1 cellular context compared by ENCODE assay signal in the genomic region with DNA sequence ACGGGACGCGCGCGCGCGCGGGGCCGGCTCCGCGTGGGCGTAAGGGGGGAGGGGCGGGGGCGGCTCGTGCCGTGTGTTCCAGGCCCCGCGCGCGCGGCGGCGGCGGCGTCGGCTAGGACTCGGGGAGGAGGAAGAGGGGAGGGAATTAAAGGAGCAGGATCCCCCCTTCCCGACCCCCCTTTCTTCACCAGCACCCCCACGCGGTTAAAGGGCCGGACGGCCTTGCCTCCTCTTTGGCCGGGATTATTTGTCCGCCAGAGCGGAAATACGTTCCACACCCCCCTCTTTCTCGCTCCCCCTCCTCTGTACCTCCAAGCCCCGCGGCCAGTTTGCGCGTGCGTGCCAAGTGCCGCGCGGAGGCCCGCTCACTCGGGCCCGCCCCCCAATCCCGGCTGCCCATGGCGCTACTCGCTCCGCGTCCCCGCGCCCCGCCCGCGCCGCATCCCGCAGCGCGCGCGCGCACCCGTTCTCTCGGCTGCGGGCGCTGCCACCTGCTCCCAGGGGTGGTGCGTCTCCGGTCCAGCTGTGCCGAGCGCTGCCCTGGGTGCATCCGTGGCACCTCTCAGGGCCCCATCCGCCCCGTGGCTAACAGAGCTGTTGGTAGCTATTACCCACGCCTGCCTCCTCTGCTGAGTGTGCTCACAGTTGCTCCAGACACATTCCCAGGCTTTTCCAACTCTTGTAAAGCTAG.
A peak's percentile ranks its signal among the peaks of the same experiment; 100 is the strongest.
TF ChIP-seq lines count a peak whose summit lies in the region.

A gene with protein sequence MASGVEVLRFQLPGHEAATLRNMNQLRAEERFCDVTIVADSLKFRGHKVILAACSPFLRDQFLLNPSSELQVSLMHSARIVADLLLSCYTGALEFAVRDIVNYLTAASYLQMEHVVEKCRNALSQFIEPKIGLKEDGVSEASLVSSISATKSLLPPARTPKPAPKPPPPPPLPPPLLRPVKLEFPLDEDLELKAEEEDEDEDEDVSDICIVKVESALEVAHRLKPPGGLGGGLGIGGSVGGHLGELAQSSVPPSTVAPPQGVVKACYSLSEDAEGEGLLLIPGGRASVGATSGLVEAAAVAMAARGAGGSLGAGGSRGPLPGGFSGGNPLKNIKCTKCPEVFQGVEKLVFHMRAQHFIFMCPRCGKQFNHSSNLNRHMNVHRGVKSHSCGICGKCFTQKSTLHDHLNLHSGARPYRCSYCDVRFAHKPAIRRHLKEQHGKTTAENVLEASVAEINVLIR (minus strand): TSS at position 134 of the 691 bp plus-strand sequence. CDS start 781 bp downstream, outside the sequence.

TF ChIP-seq in K562, 482 proteins besides CTCF, POLR2A, EP300 and RAD21 (continued from another document and continues in another):
- TF ChIP-seq, protein P1, sequence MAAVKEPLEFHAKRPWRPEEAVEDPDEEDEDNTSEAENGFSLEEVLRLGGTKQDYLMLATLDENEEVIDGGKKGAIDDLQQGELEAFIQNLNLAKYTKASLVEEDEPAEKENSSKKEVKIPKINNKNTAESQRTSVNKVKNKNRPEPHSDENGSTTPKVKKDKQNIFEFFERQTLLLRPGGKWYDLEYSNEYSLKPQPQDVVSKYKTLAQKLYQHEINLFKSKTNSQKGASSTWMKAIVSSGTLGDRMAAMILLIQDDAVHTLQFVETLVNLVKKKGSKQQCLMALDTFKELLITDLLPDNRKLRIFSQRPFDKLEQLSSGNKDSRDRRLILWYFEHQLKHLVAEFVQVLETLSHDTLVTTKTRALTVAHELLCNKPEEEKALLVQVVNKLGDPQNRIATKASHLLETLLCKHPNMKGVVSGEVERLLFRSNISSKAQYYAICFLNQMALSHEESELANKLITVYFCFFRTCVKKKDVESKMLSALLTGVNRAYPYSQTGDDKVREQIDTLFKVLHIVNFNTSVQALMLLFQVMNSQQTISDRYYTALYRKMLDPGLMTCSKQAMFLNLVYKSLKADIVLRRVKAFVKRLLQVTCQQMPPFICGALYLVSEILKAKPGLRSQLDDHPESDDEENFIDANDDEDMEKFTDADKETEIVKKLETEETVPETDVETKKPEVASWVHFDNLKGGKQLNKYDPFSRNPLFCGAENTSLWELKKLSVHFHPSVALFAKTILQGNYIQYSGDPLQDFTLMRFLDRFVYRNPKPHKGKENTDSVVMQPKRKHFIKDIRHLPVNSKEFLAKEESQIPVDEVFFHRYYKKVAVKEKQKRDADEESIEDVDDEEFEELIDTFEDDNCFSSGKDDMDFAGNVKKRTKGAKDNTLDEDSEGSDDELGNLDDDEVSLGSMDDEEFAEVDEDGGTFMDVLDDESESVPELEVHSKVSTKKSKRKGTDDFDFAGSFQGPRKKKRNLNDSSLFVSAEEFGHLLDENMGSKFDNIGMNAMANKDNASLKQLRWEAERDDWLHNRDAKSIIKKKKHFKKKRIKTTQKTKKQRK (IDR thresholded peaks at IDR 0.05; ENCODE audit: borderline replicate concordance, low read depth, low read length) = no peak
- no peak for TF ChIP-seq ZNF830 (CRISPR knock-in tag; IDR thresholded peaks at IDR 0.05)
- no peak for TF ChIP-seq ZNF699 (CRISPR knock-in tag; IDR thresholded peaks at IDR 0.05; ENCODE audit: insufficient replicate concordance)
- TF ChIP-seq POU5F1 (IDR thresholded peaks at IDR 0.05; ENCODE audit: borderline replicate concordance, low read depth, low read length, partially characterized antibody) = no peak
- no peak for TF ChIP-seq RBM34 (IDR thresholded peaks at IDR 0.05; ENCODE audit: borderline replicate concordance, insufficient read depth, low read length)
- no peak for TF ChIP-seq HMG20A (CRISPR knock-in tag; conservative IDR thresholded peaks at IDR 0.05)
- TF ChIP-seq, protein P2, sequence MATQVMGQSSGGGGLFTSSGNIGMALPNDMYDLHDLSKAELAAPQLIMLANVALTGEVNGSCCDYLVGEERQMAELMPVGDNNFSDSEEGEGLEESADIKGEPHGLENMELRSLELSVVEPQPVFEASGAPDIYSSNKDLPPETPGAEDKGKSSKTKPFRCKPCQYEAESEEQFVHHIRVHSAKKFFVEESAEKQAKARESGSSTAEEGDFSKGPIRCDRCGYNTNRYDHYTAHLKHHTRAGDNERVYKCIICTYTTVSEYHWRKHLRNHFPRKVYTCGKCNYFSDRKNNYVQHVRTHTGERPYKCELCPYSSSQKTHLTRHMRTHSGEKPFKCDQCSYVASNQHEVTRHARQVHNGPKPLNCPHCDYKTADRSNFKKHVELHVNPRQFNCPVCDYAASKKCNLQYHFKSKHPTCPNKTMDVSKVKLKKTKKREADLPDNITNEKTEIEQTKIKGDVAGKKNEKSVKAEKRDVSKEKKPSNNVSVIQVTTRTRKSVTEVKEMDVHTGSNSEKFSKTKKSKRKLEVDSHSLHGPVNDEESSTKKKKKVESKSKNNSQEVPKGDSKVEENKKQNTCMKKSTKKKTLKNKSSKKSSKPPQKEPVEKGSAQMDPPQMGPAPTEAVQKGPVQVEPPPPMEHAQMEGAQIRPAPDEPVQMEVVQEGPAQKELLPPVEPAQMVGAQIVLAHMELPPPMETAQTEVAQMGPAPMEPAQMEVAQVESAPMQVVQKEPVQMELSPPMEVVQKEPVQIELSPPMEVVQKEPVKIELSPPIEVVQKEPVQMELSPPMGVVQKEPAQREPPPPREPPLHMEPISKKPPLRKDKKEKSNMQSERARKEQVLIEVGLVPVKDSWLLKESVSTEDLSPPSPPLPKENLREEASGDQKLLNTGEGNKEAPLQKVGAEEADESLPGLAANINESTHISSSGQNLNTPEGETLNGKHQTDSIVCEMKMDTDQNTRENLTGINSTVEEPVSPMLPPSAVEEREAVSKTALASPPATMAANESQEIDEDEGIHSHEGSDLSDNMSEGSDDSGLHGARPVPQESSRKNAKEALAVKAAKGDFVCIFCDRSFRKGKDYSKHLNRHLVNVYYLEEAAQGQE (CRISPR knock-in tag; IDR thresholded peaks at IDR 0.05; ENCODE audit: low read depth) = peak; percentile 89; the same call in 1 of the 2 replicates
- TF ChIP-seq CBX5 (IDR thresholded peaks at IDR 0.05; ENCODE audit: borderline replicate concordance, low read depth) = no peak
- no peak for TF ChIP-seq PTRF (tag; IDR thresholded peaks at IDR 0.05)
- TF ChIP-seq ZNF121 (CRISPR knock-in tag; conservative IDR thresholded peaks at IDR 0.05) = no peak
- no peak for TF ChIP-seq TCF3 (CRISPR knock-in tag; IDR thresholded peaks at IDR 0.05)
- TF ChIP-seq ZBTB17 (CRISPR knock-in tag; IDR thresholded peaks at IDR 0.05) = peak; percentile 78; the same call in 1 of the 2 replicates
- TF ChIP-seq SRF (CRISPR knock-in tag; IDR thresholded peaks at IDR 0.05) = no peak
- TF ChIP-seq POLR3G (IDR thresholded peaks at IDR 0.05; ENCODE audit: extremely low read depth, insufficient read length, insufficient replicate concordance) = no peak
- TF ChIP-seq XRCC5 (IDR thresholded peaks at IDR 0.05; ENCODE audit: low read depth, low read length) = no peak
- TF ChIP-seq, protein P3, sequence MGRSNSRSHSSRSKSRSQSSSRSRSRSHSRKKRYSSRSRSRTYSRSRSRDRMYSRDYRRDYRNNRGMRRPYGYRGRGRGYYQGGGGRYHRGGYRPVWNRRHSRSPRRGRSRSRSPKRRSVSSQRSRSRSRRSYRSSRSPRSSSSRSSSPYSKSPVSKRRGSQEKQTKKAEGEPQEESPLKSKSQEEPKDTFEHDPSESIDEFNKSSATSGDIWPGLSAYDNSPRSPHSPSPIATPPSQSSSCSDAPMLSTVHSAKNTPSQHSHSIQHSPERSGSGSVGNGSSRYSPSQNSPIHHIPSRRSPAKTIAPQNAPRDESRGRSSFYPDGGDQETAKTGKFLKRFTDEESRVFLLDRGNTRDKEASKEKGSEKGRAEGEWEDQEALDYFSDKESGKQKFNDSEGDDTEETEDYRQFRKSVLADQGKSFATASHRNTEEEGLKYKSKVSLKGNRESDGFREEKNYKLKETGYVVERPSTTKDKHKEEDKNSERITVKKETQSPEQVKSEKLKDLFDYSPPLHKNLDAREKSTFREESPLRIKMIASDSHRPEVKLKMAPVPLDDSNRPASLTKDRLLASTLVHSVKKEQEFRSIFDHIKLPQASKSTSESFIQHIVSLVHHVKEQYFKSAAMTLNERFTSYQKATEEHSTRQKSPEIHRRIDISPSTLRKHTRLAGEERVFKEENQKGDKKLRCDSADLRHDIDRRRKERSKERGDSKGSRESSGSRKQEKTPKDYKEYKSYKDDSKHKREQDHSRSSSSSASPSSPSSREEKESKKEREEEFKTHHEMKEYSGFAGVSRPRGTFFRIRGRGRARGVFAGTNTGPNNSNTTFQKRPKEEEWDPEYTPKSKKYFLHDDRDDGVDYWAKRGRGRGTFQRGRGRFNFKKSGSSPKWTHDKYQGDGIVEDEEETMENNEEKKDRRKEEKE (IDR thresholded peaks at IDR 0.05; ENCODE audit: borderline replicate concordance in 1 of 2, control insufficient read depth in 1 of 2, low read depth in 2 of 2, low read length in 1 of 2) = no peak
- TF ChIP-seq, protein P4, sequence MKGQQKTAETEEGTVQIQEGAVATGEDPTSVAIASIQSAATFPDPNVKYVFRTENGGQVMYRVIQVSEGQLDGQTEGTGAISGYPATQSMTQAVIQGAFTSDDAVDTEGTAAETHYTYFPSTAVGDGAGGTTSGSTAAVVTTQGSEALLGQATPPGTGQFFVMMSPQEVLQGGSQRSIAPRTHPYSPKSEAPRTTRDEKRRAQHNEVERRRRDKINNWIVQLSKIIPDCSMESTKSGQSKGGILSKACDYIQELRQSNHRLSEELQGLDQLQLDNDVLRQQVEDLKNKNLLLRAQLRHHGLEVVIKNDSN (CRISPR knock-in tag; IDR thresholded peaks at IDR 0.05) = no peak
- TF ChIP-seq HEY1 (CRISPR knock-in tag; IDR thresholded peaks at IDR 0.05; ENCODE audit: borderline replicate concordance) = no peak
- 0 out of 2 replicates have a peak, but pooled peaks have one; percentile 62 for TF ChIP-seq FOXJ2 (tag; IDR thresholded peaks at IDR 0.05)
- TF ChIP-seq, protein P5, sequence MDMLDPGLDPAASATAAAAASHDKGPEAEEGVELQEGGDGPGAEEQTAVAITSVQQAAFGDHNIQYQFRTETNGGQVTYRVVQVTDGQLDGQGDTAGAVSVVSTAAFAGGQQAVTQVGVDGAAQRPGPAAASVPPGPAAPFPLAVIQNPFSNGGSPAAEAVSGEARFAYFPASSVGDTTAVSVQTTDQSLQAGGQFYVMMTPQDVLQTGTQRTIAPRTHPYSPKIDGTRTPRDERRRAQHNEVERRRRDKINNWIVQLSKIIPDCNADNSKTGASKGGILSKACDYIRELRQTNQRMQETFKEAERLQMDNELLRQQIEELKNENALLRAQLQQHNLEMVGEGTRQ (CRISPR knock-in tag; IDR thresholded peaks at IDR 0.05) = no peak
- no peak for TF ChIP-seq ZNF124 (CRISPR knock-in tag; IDR thresholded peaks at IDR 0.05)
- no peak; the same call in 1 of the 2 replicates for TF ChIP-seq ZC3H11A (IDR thresholded peaks at IDR 0.05; ENCODE audit: low read depth, low read length)
- TF ChIP-seq, protein P6, sequence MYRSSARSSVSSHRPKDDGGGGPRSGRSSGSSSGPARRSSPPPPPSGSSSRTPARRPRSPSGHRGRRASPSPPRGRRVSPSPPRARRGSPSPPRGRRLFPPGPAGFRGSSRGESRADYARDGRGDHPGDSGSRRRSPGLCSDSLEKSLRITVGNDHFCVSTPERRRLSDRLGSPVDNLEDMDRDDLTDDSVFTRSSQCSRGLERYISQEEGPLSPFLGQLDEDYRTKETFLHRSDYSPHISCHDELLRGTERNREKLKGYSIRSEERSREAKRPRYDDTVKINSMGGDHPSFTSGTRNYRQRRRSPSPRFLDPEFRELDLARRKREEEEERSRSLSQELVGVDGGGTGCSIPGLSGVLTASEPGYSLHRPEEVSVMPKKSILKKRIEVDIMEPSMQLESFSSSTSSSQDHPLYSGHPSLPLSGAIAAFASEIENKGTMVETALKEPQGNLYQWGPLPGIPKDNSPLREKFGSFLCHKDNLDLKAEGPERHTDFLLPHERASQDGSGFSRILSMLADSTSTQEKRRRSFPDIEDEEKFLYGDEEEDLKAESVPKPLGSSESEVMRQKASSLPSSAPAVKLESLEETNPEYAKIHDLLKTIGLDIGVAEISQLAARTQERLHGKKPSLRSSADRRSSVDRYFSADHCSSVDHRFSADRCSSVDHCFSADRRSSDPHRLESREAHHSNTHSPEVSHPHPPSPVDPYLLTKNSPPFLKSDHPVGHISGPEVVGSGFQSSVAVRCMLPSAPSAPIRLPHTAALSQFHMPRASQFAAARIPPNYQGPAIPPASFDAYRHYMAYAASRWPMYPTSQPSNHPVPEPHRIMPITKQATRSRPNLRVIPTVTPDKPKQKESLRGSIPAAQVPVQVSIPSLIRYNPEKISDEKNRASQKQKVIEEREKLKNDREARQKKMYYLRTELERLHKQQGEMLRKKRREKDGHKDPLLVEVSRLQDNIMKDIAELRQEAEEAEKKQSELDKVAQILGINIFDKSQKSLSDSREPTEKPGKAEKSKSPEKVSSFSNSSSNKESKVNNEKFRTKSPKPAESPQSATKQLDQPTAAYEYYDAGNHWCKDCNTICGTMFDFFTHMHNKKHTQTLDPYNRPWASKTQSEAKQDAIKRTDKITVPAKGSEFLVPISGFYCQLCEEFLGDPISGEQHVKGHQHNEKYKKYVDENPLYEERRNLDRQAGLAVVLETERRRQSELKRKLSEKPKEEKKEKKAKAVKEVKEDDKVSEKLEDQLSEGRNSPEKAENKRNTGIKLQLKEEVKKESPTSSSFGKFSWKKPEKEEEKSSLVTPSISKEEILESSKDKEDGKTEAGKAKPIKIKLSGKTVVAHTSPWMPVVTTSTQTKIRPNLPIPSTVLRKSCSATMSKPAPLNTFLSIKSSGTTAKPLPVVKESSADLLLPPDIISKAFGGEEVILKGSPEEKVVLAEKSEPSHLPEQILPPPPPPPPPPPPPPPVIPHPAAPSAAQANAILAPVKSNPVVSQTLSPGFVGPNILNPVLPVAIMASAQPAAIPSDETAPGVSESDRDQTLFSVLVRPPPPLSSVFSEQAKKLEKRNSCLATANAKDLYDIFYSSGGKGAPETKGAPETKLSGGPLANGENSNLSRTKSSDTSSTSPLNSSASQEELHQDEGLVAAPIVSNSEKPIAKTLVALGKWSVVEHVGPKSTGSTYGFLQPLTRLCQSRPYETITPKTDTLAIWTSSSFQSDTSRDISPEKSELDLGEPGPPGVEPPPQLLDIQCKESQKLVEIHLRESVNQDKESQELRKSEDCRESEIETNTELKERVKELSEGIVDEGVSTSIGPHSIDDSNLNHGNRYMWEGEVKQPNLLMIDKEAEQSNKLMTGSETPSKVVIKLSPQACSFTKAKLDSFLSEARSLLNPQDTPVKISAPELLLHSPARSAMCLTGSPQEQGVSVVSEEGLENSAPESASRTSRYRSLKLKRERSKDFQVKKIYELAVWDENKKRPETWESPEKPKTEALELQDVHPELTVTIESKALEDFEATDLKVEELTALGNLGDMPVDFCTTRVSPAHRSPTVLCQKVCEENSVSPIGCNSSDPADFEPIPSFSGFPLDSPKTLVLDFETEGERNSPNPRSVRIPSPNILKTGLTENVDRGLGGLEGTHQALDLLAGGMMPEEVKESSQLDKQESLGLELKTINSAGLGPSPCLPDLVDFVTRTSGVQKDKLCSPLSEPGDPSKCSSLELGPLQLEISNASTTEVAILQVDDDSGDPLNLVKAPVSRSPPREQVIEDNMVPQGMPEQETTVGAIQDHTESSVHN (IDR thresholded peaks at IDR 0.05; ENCODE audit: borderline replicate concordance in 1 of 2, low read depth in 1 of 2) = no peak
- TF ChIP-seq RFX5 (IDR thresholded peaks at IDR 0.05; ENCODE audit: low read depth, low read length) = no peak
- no peak; the same call in 1 of the 2 replicates for TF ChIP-seq POLR2AphosphoS5 (IDR thresholded peaks at IDR 0.05; ENCODE audit: control insufficient read depth, insufficient read depth, low read depth, low read length)
- TF ChIP-seq, protein P7, sequence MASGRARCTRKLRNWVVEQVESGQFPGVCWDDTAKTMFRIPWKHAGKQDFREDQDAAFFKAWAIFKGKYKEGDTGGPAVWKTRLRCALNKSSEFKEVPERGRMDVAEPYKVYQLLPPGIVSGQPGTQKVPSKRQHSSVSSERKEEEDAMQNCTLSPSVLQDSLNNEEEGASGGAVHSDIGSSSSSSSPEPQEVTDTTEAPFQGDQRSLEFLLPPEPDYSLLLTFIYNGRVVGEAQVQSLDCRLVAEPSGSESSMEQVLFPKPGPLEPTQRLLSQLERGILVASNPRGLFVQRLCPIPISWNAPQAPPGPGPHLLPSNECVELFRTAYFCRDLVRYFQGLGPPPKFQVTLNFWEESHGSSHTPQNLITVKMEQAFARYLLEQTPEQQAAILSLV (tag; IDR thresholded peaks at IDR 0.05) = no peak
